Comparison of ENCODE assay signal across 20 cellular contexts in genomic region chr17:69588739-69589334, GRCh38.
DNase-seq lines count a peak whose midpoint lies in the region; ATAC-seq, FAIRE-seq and TF ChIP-seq lines count a peak whose summit lies in the region.
"Had no signal": no experiment of that assay in that cellular context is flagged by ENCODE, and none has a peak within 500 bp of the region (broad histone marks: within the 10 kb centered on the region; RNA-seq: fewer than 3 reads in every experiment).

No MANE protein-coding gene starts in this region.

- H3K4me1 Mint-ChIP-seq in GM23338: peaks cover 5% of the 10 kb centered on the region; the same call in 2 of the 3 replicates

- 79% methylated on average over 5 of the region's 5 CpGs; no CpG with 5 or more reads in 1 of the 2 experiments for WGBS in H1 (ENCODE audit: extremely low coverage in 1 of 2, insufficient coverage in 1 of 2, insufficient read length in 1 of 2, insufficient replicate concordance in 2 of 2, low coverage in 1 of 2, low lambda C conversion rate in 2 of 2, missing lambda C conversion rate in 1 of 2), 2 experiments
- WGBS in mesendoderm (ENCODE audit: extremely low coverage, insufficient coverage, low lambda C conversion rate): no CpG with 5 or more reads among the region's 5 CpGs

- no peak overlapping the region for H3K18ac ChIP-seq in H1 (ENCODE audit: extremely low read depth, low read length)
- H3K18ac ChIP-seq in mesendoderm (ENCODE audit: low read length): no peak overlapping the region

- H3F3A ChIP-seq in GM23338 (replicated peaks; ENCODE audit: low read depth) (no peaks in the 10 kb centered on the region), SU-DHL-6 (ENCODE audit: insufficient read depth) (peaks cover 47% of the 10 kb centered on the region)

- H2AFZ ChIP-seq in GM23338 (no peak overlapping the region), SU-DHL-6 (ENCODE audit: low read depth, low read length, severe bottlenecking) (peak overlapping the region; percentile 35), H1 (ENCODE audit: low read length) (peak overlapping the region; percentile 34; the same call in 1 of the 2 replicates)

- no peak overlapping the region for H2BK120ac ChIP-seq in H1 (replicated peaks; ENCODE audit: low read depth, low read length)
- no peak overlapping the region for H2BK120ac ChIP-seq in mesendoderm (ENCODE audit: low read depth, low read length)

- H3K9me2 ChIP-seq in GM23338 (ENCODE audit: insufficient read depth) (0 out of 2 replicates have a peak, but pooled peaks cover 3% of the 10 kb centered on the region), SU-DHL-6 (replicated peaks; ENCODE audit: insufficient read depth, low read length) (no peaks in the 10 kb centered on the region)

- no peak overlapping the region for H3K4me3 ChIP-seq in GM23338
- no peak overlapping the region for H3K4me3 ChIP-seq in SU-DHL-6 (ENCODE audit: insufficient read depth, low read length, poor library complexity, severe bottlenecking)
- H3K4me3 ChIP-seq in H1 (ENCODE audit: extremely low read depth in 1 of 4, insufficient read depth in 2 of 4, low read depth in 3 of 4, low read length in 4 of 4): no peak overlapping the region
- H3K4me3 ChIP-seq in mesendoderm (ENCODE audit: low read length): no peak overlapping the region

- H4K5ac ChIP-seq in H1 (ENCODE audit: insufficient read length, low read depth, low read length) (no peak overlapping the region), mesendoderm (ENCODE audit: low read length) (no peak overlapping the region)

- H3K79me1 ChIP-seq in H1 (ENCODE audit: low read depth, low read length): no peaks in the 10 kb centered on the region
- no peaks in the 10 kb centered on the region for H3K79me1 ChIP-seq in mesendoderm (ENCODE audit: low read length)

- H3K56ac ChIP-seq in H1 (replicated peaks; ENCODE audit: insufficient read length, low read depth, low read length): no peak overlapping the region
- H3K56ac ChIP-seq in mesendoderm (ENCODE audit: low read length): no peak overlapping the region

- CTCF ChIA-PET in H1 (lab: Charles Lee; ENCODE audit: partially characterized antibody): interaction anchor here (2.1 to 2.9 kb wide), 2 partner anchors 18 to 21 kb away, joined by 10 to 16 read pairs; no protein-coding TSS in a partner anchor

- H3K23me2 ChIP-seq in H1 (ENCODE audit: low read depth, low read length): no peaks in the 10 kb centered on the region

- DNase-seq in GM23338 (ENCODE audit: low spot score) (peak; percentile 39), H1 (ENCODE audit: low read depth in 1 of 2, low spot score in 2 of 2) (no peak), mesendoderm (peak; percentile 14), NCI-H2171 treated with DMSO at 0.1 percent for 48 hours (lab: John Stamatoyannopoulos, UW) (no peak), GM03348 (ENCODE audit: low spot score) (no peak), GM12892 (ENCODE audit: insufficient read length) (no peak)
- DNase-seq: C1 segment of cervical spinal cord, DMS79 treated with DMSO at 0.1 percent for 48 hours, GF-D8, NCI-H1105 treated with DMSO at 0.1 percent for 48 hours, NCI-H1694 treated with DMSO at 0.1 percent for 48 hours, NCI-H2107, NCI-H226, NCI-H526 had no signal

- POLR2A ChIA-PET in H1 (lab: Charles Lee; ENCODE audit: partially characterized antibody): no interaction called here

- H3K4ac ChIP-seq in H1 (replicated peaks; ENCODE audit: insufficient read length, low read depth, low read length) (no peak overlapping the region), mesendoderm (ENCODE audit: low read depth, low read length) (no peak overlapping the region)

- H3K14ac ChIP-seq in H1 (ENCODE audit: insufficient read length): no peak overlapping the region

- H2BK15ac ChIP-seq in H1 (ENCODE audit: low read length) (no peak overlapping the region), mesendoderm (replicated peaks; ENCODE audit: low read depth) (no peak overlapping the region)

- FAIRE-seq in H1 (lab: Jason Lieb, UNC): no peak
- FAIRE-seq in GM12892 (lab: Jason Lieb, UNC): no peak
- FAIRE-seq: A204.1, GM19239 had no signal

- H3K79me2 ChIP-seq in GM23338 (replicated peaks; ENCODE audit: insufficient read depth) (no peaks in the 10 kb centered on the region), SU-DHL-6 (ENCODE audit: insufficient read depth, low read length) (no peaks in the 10 kb centered on the region; the same call in 1 of the 2 replicates), H1 (ENCODE audit: control insufficient read depth in 1 of 2, insufficient read depth in 2 of 2, low read length in 2 of 2) (no peaks in the 10 kb centered on the region), mesendoderm (ENCODE audit: control insufficient read depth, insufficient read depth, low read length) (no peaks in the 10 kb centered on the region)

- H3K9ac ChIP-seq in SU-DHL-6 (ENCODE audit: low read length) (peak overlapping the region; percentile 50), H1 (replicated peaks in 1 of 4; ENCODE audit: extremely low read depth in 1 of 4, low read depth in 3 of 4, low read length in 3 of 4) (no peak overlapping the region), mesendoderm (ENCODE audit: low read length) (no peak overlapping the region)

- ATAC-seq in GM23338 (no peak), HG03095 (IDR thresholded peaks at IDR 0.05; ENCODE audit: unreplicated experiment) (no peak)

- no peaks in the 10 kb centered on the region for H3K27me3 ChIP-seq in GM23338 (ENCODE audit: insufficient read depth)
- H3K27me3 ChIP-seq in SU-DHL-6 (ENCODE audit: low read length): no peaks in the 10 kb centered on the region
- no peaks in the 10 kb centered on the region for H3K27me3 ChIP-seq in H1 (replicated peaks in 1 of 4; ENCODE audit: control insufficient read depth in 3 of 4, extremely low read depth in 1 of 4, insufficient read depth in 3 of 4, low read length in 3 of 4)
- no peaks in the 10 kb centered on the region for H3K27me3 ChIP-seq in mesendoderm (ENCODE audit: insufficient read depth, low read length, poor library complexity)

- no peaks in the 10 kb centered on the region for H3K9me3 Mint-ChIP-seq in GM23338

- H3K4me3 Mint-ChIP-seq in GM23338: no peak overlapping the region

- H2BK20ac ChIP-seq in H1 (ENCODE audit: low read length): no peak overlapping the region

- H3K27ac Mint-ChIP-seq in GM23338: no peak overlapping the region

- TF ChIP-seq CTCF in GM23338 (conservative IDR thresholded peaks at IDR 0.05; ENCODE audit: low read depth in 2 of 2): no peak
- TF ChIP-seq CTCF in SU-DHL-6 (IDR thresholded peaks at IDR 0.05; ENCODE audit: insufficient read depth, low read length, poor library complexity, severe bottlenecking): no peak
- TF ChIP-seq CTCF in H1 (IDR thresholded peaks at IDR 0.05; ENCODE audit: control extremely low read depth in 1 of 3, insufficient read depth in 1 of 3, low read depth in 1 of 3, low read length in 3 of 3): no peak

- H3K4me2 ChIP-seq in GM23338 (no peak overlapping the region), SU-DHL-6 (ENCODE audit: low read depth, low read length, poor library complexity, severe bottlenecking) (peak overlapping the region; percentile 94), H1 (ENCODE audit: insufficient read depth in 1 of 2, low read depth in 2 of 2, low read length in 2 of 2) (no peak overlapping the region), mesendoderm (ENCODE audit: low read length) (no peak overlapping the region)

- H3K9me3 ChIP-seq in SU-DHL-6 (ENCODE audit: insufficient read depth, low read length) (no peaks in the 10 kb centered on the region), H1 (ENCODE audit: insufficient read depth in 2 of 2, low read depth in 1 of 2, low read length in 1 of 2) (no peaks in the 10 kb centered on the region)

- H3K36me3 Mint-ChIP-seq in GM23338 (ENCODE audit: low read depth): no peaks in the 10 kb centered on the region

- H3K23ac ChIP-seq in H1 (ENCODE audit: insufficient read length) (no peak overlapping the region), mesendoderm (ENCODE audit: low read length) (no peak overlapping the region)

- H2BK5ac ChIP-seq in H1 (ENCODE audit: low read depth, low read length) (no peak overlapping the region), mesendoderm (ENCODE audit: low read length) (no peak overlapping the region)

- no peak overlapping the region for H4K91ac ChIP-seq in H1 (replicated peaks; ENCODE audit: insufficient read length, low read length)

- TF ChIP-seq EP300 in H1 (IDR thresholded peaks at IDR 0.05; ENCODE audit: borderline replicate concordance in 1 of 2, low read depth in 2 of 2, low read length in 2 of 2): no peak

- no peak for TF ChIP-seq RAD21 in H1 (IDR thresholded peaks at IDR 0.05 in 1 of 2, conservative IDR thresholded peaks at IDR 0.05 in 1 of 2; ENCODE audit: low read depth in 2 of 2, low read length in 2 of 2)

- H3K27me3 Mint-ChIP-seq in GM23338 (ENCODE audit: insufficient read depth, low read depth, poor library complexity): no peaks in the 10 kb centered on the region

- H4K8ac ChIP-seq in H1 (ENCODE audit: extremely low read depth, insufficient read depth, low read length): no peak overlapping the region
- H4K8ac ChIP-seq in mesendoderm (ENCODE audit: low read depth, low read length): no peak overlapping the region

- H2AK5ac ChIP-seq in H1 (ENCODE audit: low read depth, low read length) (no peak overlapping the region), mesendoderm (ENCODE audit: low read length) (no peak overlapping the region)

- H4K20me1 ChIP-seq in GM23338 (replicated peaks; ENCODE audit: insufficient read depth) (no peaks in the 10 kb centered on the region), SU-DHL-6 (ENCODE audit: low read depth, low read length) (no peaks in the 10 kb centered on the region), H1 (replicated peaks in 1 of 2; ENCODE audit: control insufficient read depth in 1 of 2, insufficient read depth in 2 of 2, low read length in 2 of 2) (no peaks in the 10 kb centered on the region)

- no peak for TF ChIP-seq POLR2A in H1 (IDR thresholded peaks at IDR 0.05; ENCODE audit: control extremely low read depth in 1 of 2, low read depth in 2 of 2, low read length in 2 of 2)
- TF ChIP-seq POLR2A in GM12892 (IDR thresholded peaks at IDR 0.05; ENCODE audit: low read depth, low read length): no peak

- H3K4me1 ChIP-seq in GM23338 (ENCODE audit: insufficient read depth) (no peaks in the 10 kb centered on the region), H1 (replicated peaks in 1 of 4; ENCODE audit: control insufficient read depth in 3 of 4, insufficient read depth in 4 of 4, low read length in 3 of 4) (no peaks in the 10 kb centered on the region), mesendoderm (ENCODE audit: control insufficient read depth, low read depth, low read length) (no peaks in the 10 kb centered on the region)

- no peak overlapping the region for H2BK12ac ChIP-seq in H1 (ENCODE audit: low read depth, low read length)

- H3K36me3 ChIP-seq in GM23338 (ENCODE audit: insufficient read depth) (no peaks in the 10 kb centered on the region), SU-DHL-6 (ENCODE audit: low read length) (no peaks in the 10 kb centered on the region), H1 (ENCODE audit: control insufficient read depth in 2 of 4, insufficient read depth in 4 of 4, low read length in 3 of 4) (no peaks in the 10 kb centered on the region), mesendoderm (ENCODE audit: control insufficient read depth, insufficient read depth, low read length) (no peaks in the 10 kb centered on the region)

- H3K27ac ChIP-seq in GM23338 (ENCODE audit: low read depth) (no peak overlapping the region), SU-DHL-6 (ENCODE audit: low read depth, low read length) (peak overlapping the region; percentile 97), H1 (ENCODE audit: low read depth, low read length) (no peak overlapping the region), mesendoderm (ENCODE audit: low read depth, low read length) (no peak overlapping the region)
- H3K27ac ChIP-seq: HL-60, RWPE1 had no signal

Comparison
In these comparisons a context has a peak if more than half of its experiments do, and no peak if none do; other contexts are left out.
1. DNase-seq: peak in GM23338 (single experiment) and mesendoderm (single experiment); none in H1 (0 of 2), NCI-H2171 treated with DMSO at 0.1 percent for 48 hours (single experiment), GM03348 (single experiment) and GM12892 (single experiment).